ENCODE assay signal across 29 cellular contexts in the genomic region with DNA sequence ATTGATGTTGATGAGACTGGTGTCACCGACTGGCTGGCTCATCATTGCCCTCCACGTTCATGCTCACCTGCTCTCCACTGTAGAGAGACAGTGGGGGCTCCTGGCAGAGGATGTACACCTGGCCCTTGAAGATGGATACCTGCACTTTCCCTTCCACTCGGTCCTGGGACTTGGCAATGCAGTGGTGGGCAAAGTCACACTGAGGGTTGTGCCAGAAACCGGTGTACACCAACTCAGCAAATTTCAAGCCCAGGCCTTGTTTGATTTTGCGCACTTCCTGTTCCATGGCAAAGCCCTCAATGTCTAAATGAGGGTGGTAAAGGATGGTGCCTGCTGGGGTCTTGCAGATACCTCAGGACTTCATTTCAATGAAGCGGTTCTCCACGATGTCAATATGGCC.
"Had no signal": no experiment of that assay in that cellular context is flagged by ENCODE, and none has a peak within 500 bp of the region (broad histone marks: within the 10 kb centered on the region; RNA-seq: fewer than 3 reads in every experiment).

No MANE protein-coding gene starts in this region.

- H3K27ac ChIP-seq: colonic mucosa, coronary artery, epithelial cell of prostate, esophagus muscularis mucosa, esophagus squamous epithelium, foreskin keratinocyte, gastrocnemius medialis, gastroesophageal sphincter, heart left ventricle, heart right ventricle had no signal

- H3K36me3 ChIP-seq: colonic mucosa had no signal

- H3K27me3 ChIP-seq: colonic mucosa, dorsolateral prefrontal cortex, esophagus muscularis mucosa, esophagus squamous epithelium, foreskin keratinocyte, gastrocnemius medialis, gastroesophageal sphincter, heart left ventricle, heart right ventricle had no signal

- H3K27ac Mint-ChIP-seq: dendritic cell treated with granulocyte-macrophage colony-stimulating factor and Interleukin-4, amounts not matched to agents 40 ng/mL and 50 ng/mL, for 4 days; effector memory CD8-positive, alpha-beta T cell; endodermal cell had no signal

- FAIRE-seq: colon, endometrium, endothelial cell of umbilical vein, frontal cortex had no signal

- H3K9me3 Mint-ChIP-seq: dendritic cell treated with granulocyte-macrophage colony-stimulating factor and Interleukin-4, amounts not matched to agents 40 ng/mL and 50 ng/mL, for 4 days; effector memory CD8-positive, alpha-beta T cell; endodermal cell had no signal

- ATAC-seq: effector memory CD8-positive, alpha-beta T cell; esophagus mucosa; foreskin keratinocyte; gastrocnemius medialis; gastroesophageal sphincter; heart left ventricle; heart right ventricle had no signal

- DNase-seq: colonic mucosa; cortex of kidney; dermis blood vessel endothelial cell; dorsolateral prefrontal cortex; effector CD4-positive, alpha-beta T cell; effector CD8-positive, alpha-beta T cell; effector memory CD4-positive, alpha-beta T cell; effector memory CD8-positive, alpha-beta T cell; endodermal cell; erythroblast; esophagus squamous epithelium; foreskin fibroblast; foreskin keratinocyte; foreskin melanocyte; gastrocnemius medialis; glutamatergic neuron; head of caudate nucleus; heart left ventricle; heart right ventricle had no signal

- H3K9me3 ChIP-seq: colonic mucosa, esophagus muscularis mucosa, esophagus squamous epithelium, gastrocnemius medialis, gastroesophageal sphincter, heart left ventricle, heart right ventricle had no signal

- H3K27me3 Mint-ChIP-seq: dendritic cell treated with granulocyte-macrophage colony-stimulating factor and Interleukin-4, amounts not matched to agents 40 ng/mL and 50 ng/mL, for 4 days; effector memory CD8-positive, alpha-beta T cell had no signal

- H3K4me1 ChIP-seq: colonic mucosa, esophagus muscularis mucosa, esophagus squamous epithelium, foreskin keratinocyte, gastrocnemius medialis, gastroesophageal sphincter had no signal

- H3K4me3 Mint-ChIP-seq: dendritic cell treated with granulocyte-macrophage colony-stimulating factor and Interleukin-4, amounts not matched to agents 40 ng/mL and 50 ng/mL, for 4 days; effector memory CD8-positive, alpha-beta T cell; endodermal cell had no signal

- H3K4me3 ChIP-seq: colonic mucosa, coronary artery, dorsolateral prefrontal cortex, esophagus muscularis mucosa, esophagus squamous epithelium, gastrocnemius medialis, gastroesophageal sphincter, heart left ventricle, heart right ventricle had no signal

- H3K4me1 Mint-ChIP-seq: endodermal cell had no signal
